Comparison of ENCODE assay signal across 9 cellular contexts in the genomic region with DNA sequence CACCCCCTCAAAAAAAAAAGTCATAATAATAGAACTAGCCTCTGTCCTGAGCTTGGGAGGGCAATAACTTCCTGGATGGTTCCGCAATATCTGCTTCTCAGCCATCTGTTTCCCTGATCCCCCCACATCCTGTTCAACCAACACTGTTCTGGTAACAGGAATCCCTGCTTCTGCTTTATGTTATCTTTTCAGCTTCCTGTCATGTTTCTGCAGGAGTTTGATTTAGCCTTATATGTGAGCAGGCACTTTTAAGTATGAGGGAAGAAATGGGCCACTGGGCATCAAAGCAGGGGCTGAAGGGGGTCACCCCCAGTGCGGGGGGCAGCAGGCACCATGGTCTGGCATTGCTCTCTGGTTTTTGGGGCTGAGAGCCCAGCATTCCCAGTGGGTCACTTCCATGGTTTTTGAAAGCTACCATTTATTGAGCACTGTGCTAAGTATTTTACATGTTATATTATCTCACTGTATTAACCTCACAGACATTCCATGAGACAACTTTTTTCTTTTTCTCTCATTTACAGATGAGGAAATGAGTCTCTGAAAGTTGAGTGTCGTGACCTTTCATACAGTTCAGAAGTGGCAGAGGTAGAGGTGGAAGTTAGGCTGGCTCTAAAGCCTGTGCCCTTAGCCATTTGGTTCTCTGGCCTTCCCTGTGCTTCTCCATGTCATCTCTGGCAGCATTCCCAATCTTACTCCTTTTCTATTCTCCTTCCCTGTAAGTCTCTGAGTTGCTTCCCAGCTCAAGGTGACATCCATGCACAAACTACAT.
DNase-seq lines count a peak whose midpoint lies in the region; ATAC-seq and TF ChIP-seq lines count a peak whose summit lies in the region.
"Had no signal": no experiment of that assay in that cellular context is flagged by ENCODE, and none has a peak within 500 bp of the region (broad histone marks: within the 10 kb centered on the region; RNA-seq: fewer than 3 reads in every experiment).

No MANE protein-coding gene starts in this region.

- DNase-seq in GM04503 (ENCODE audit: low read depth) (peak; percentile 10), RWPE1 (ENCODE audit: low spot score) (no peak), fibroblast of peridontal ligament (ENCODE audit: extremely low read depth) (peak; percentile 31), putamen (ENCODE audit: low spot score) (peak; percentile 28), NCI-H446 treated with DMSO at 0.1 percent for 48 hours (lab: John Stamatoyannopoulos, UW) (no peak)
- no peak for DNase-seq in activated CD4-positive, CD25-positive, alpha-beta regulatory T cell (lab: John Stamatoyannopoulos, UW)

- TF ChIP-seq CTCF in RWPE1 (conservative IDR thresholded peaks at IDR 0.05; ENCODE audit: low read depth) = no peak

- ATAC-seq in HG03439 (IDR thresholded peaks at IDR 0.05; ENCODE audit: unreplicated experiment) (no peak), HG03457 (IDR thresholded peaks at IDR 0.05; ENCODE audit: unreplicated experiment) (no peak)

- POLR2A ChIA-PET in RWPE1 (lab: Yijun Ruan, JAX; ENCODE audit: low non-redundant PET) = interaction anchor here (1.2 kb wide), 1 partner anchor 138 kb away, joined by 5 read pairs; no protein-coding TSS in a partner anchor

- CTCF ChIA-PET in RWPE1 (lab: Yijun Ruan, JAX) = interaction anchor here (0.6 to 2.0 kb wide), 8 partner anchors 16 to 193 kb away, joined by 3 to 14 read pairs (median 4); no protein-coding TSS in a partner anchor

- peak overlapping the region; percentile 66 for H3K27ac ChIP-seq in RWPE1
- H3K27ac ChIP-seq: neutrophil had no signal

Comparison
In these comparisons a context has a peak if more than half of its experiments do, and no peak if none do; other contexts are left out.
1. DNase-seq: peak in GM04503 (single experiment), fibroblast of peridontal ligament (single experiment) and putamen (single experiment); none in RWPE1 (single experiment), NCI-H446 treated with DMSO at 0.1 percent for 48 hours (single experiment) and activated CD4-positive, CD25-positive, alpha-beta regulatory T cell (0 of 4).